8 cellular contexts compared by ENCODE assay signal in the genomic region with DNA sequence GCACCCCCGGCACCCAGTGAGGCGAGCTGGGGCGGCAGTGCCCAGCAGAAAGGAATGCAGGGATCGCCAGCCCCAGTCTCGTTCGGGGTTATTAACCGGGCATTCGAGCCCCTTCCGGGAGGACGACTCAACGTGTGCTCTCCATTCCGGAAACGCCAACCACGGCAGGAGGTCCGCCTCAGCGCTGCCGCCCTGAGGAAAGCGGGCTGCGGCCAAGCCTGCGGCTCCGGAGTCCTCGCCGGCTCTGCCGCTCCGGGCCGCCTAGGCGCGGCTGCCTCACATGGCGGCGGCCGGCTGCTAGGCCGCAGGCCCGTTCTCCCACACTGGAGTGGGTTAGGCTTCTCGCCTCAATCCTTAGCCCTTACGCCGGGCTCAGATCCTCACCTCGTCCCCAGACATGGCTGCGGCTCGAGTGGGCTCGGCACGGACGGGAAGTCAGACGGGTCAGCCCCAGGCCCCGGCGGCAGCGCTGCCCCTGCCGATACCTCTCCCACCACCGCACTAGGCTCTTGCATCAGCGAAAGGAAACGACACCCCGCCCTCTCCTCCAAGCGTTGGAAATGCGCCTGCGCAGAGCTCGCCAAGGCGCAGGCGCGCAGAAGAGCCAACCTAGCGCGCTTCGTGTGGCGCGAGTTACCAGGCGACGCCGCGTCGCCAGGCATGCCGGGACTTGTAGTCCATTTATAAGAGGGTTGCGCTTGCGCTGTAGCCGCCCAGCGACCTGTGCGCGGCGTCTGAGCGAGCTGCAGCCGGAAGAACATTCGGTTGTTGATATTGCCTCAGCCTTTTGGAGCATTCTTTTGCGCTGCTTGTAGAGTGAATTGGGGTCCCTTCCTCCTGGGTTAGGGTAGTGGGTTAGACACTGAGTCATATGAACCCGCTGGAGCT. TPM values are rescaled to one million over a fixed set of nuclear protein-coding genes. Genes with fewer than 3 reads are reported as not detected.
DNase-seq lines count a peak whose midpoint lies in the region; ATAC-seq, FAIRE-seq and TF ChIP-seq lines count a peak whose summit lies in the region.

A gene with protein sequence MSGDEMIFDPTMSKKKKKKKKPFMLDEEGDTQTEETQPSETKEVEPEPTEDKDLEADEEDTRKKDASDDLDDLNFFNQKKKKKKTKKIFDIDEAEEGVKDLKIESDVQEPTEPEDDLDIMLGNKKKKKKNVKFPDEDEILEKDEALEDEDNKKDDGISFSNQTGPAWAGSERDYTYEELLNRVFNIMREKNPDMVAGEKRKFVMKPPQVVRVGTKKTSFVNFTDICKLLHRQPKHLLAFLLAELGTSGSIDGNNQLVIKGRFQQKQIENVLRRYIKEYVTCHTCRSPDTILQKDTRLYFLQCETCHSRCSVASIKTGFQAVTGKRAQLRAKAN (minus strand): TSS at position 532 of the 888 bp plus-strand sequence. CDS start 133 bp downstream, at position 399.

- H3K27me3 ChIP-seq in body of pancreas: no peaks in the 10 kb centered on the region

- ATAC-seq in GM18520 (IDR thresholded peaks at IDR 0.05; ENCODE audit: unreplicated experiment): peak; percentile 91
- ATAC-seq in HG03064 (IDR thresholded peaks at IDR 0.05; ENCODE audit: low read depth, unreplicated experiment): peak; percentile 84
- peak; percentile 95 for ATAC-seq in body of pancreas
- ATAC-seq in sciatic nerve: peak; percentile 98

- H3K36me3 ChIP-seq in body of pancreas (replicated peaks in 1 of 2; ENCODE audit: insufficient read depth in 1 of 2, low read depth in 2 of 2): peaks cover 0 to 2% of the 10 kb centered on the region in 2 donors

- peak within 1 kb of the TSS; percentile 88 for H3K27ac ChIP-seq in 22Rv1
- H3K27ac ChIP-seq in body of pancreas: peak within 1 kb of the TSS; percentile 96 to 98 (median 97)

- DNase-seq in NCI-H2107 treated with DMSO at 0.1 percent for 48 hours (lab: John Stamatoyannopoulos, UW; ENCODE audit: unreplicated experiment) (peak; percentile 85), body of pancreas (peak; percentile 97 to 98 (median 98)), iPS DF 19.7 (ENCODE audit: low read depth, low spot score) (peak; percentile 91), sciatic nerve (ENCODE audit: low spot score) (peak; percentile 96)

- peak; percentile 85 for FAIRE-seq in TTC549 (lab: Jason Lieb, UNC)

- TF ChIP-seq POLR2A in body of pancreas (IDR thresholded peaks at IDR 0.05): peak; percentile 98 to 99 (median 98)

- intact Hi-C loops in body of pancreas (cut with DNase I): no loop called here
- intact Hi-C loops in sciatic nerve (cut with DNase I): no loop called here

- H3K4me1 ChIP-seq in body of pancreas: peaks cover 38% of the 10 kb centered on the region

- TF ChIP-seq CTCF in 22Rv1 (IDR thresholded peaks at IDR 0.05): no peak
- TF ChIP-seq CTCF in body of pancreas (IDR thresholded peaks at IDR 0.05): peak in 2 of 7 experiments; percentile 8 to 19

- WGBS in body of pancreas, 2 donors: 0% methylated on average over 81 of the region's 81 CpGs; no CpG with 5 or more reads in 1 of the 2 donors

- H3K4me3 ChIP-seq in body of pancreas: peak within 1 kb of the TSS; percentile 68 to 77

- H3K9me3 ChIP-seq in body of pancreas: peaks cover 0 to 3% (median 0%) of the 10 kb centered on the region in 3 donors

RNA-seq across cellular contexts. Expression of the gene that starts here (rescaled TPM):
- total RNA-seq in body of pancreas (10 to 100 TPM; 22.6 to 40.2 TPM), sciatic nerve (44.8 TPM)

Comparison
In these comparisons a context has a peak if more than half of its experiments do, and no peak if none do; other contexts are left out.
1. Peak in every context shown above with its lines: DNase-seq, ATAC-seq, H3K4me3 ChIP-seq and H3K27ac ChIP-seq.